ENCODE assay signal across 11 cellular contexts in the genomic region with DNA sequence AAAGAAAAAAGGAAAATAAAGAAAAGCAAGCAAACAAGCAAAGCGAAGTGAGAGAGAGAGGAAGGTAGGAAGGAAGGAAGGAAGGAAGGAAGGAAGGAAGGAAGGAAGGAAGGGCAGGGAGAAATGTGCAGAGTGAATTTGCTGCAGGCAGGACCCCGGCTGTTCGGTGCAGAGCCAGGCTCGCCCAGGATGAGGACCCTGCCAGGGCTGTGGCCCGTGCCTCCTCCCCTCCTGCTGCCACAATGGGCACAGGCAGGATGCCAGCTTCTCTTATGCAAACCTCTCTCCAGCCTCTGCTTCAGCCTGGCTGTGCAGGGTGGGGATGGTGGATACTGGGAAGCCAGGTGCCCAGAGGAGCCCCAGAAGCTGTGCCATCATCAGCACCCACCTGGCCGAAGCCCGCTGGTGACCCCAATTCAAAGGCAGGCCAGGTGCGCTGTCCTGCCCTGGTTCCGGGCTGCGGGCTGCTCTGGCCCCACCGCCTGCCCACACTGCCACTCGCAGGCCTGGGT. TPM values are rescaled to one million over a fixed set of nuclear protein-coding genes. Genes with fewer than 3 reads are reported as not detected.
DNase-seq lines count a peak whose midpoint lies in the region; ATAC-seq and TF ChIP-seq lines count a peak whose summit lies in the region.
"Had no signal": no experiment of that assay in that cellular context is flagged by ENCODE, and none has a peak within 500 bp of the region (broad histone marks: within the 10 kb centered on the region; RNA-seq: fewer than 3 reads in every experiment).

No MANE protein-coding gene starts in this region.

- H3K9me3 ChIP-seq in Panc1 (ENCODE audit: control insufficient read depth, insufficient read depth, low read depth, low read length) = no peaks in the 10 kb centered on the region
- H3K9me3 ChIP-seq in stomach = no peaks in the 10 kb centered on the region
- no peaks in the 10 kb centered on the region for H3K9me3 ChIP-seq in Karpas-422 (ENCODE audit: low read length)

- no TSS peak for BruUV-seq in Panc1 (replicated peaks; lab: Mats Ljungman, UMichigan)

- H3K27me3 ChIP-seq in Panc1 (ENCODE audit: control insufficient read depth, insufficient read depth, low read length) (no peaks in the 10 kb centered on the region), stomach (peaks cover 0 to 3% (median 0%) of the 10 kb centered on the region in 3 donors), Karpas-422 (ENCODE audit: low read length) (no peaks in the 10 kb centered on the region)

- H3K36me3 ChIP-seq in Panc1 (ENCODE audit: control insufficient read depth, insufficient read depth, low read length) = no peaks in the 10 kb centered on the region
- H3K36me3 ChIP-seq in stomach = peaks cover 0 to 7% (median 2%) of the 10 kb centered on the region in 4 donors
- no peaks in the 10 kb centered on the region for H3K36me3 ChIP-seq in Karpas-422 (ENCODE audit: insufficient read depth, low read length)

- TF ChIP-seq CTCF in Panc1 (IDR thresholded peaks at IDR 0.05) (no peak), stomach (IDR thresholded peaks at IDR 0.05) (no peak), lower leg skin (IDR thresholded peaks at IDR 0.05) (no peak)

- H3K9me2 ChIP-seq in Karpas-422 (replicated peaks; ENCODE audit: insufficient read depth, low read length) = no peaks in the 10 kb centered on the region

- H3K27ac ChIP-seq in Panc1 (ENCODE audit: low read length) (no peak overlapping the region), stomach (peak overlapping the region in 4 of 5 donors; percentile 15 to 90 (median 83)), Karpas-422 (ENCODE audit: low read length) (no peak overlapping the region)

- no peak overlapping the region for H3K4me2 ChIP-seq in Karpas-422 (ENCODE audit: low read depth, low read length, poor library complexity, severe bottlenecking)

- no peak overlapping the region for H2AFZ ChIP-seq in Karpas-422 (ENCODE audit: low read length)

- H3K4me1 ChIP-seq in Panc1 (ENCODE audit: control insufficient read depth, insufficient read depth, low read length) = peaks cover 6% of the 10 kb centered on the region; the same call in 1 of the 2 replicates
- H3K4me1 ChIP-seq in stomach = peaks cover 16 to 91% (median 57%) of the 10 kb centered on the region in 4 donors
- H3K4me1 ChIP-seq in Karpas-422 (ENCODE audit: low read length) = 0 out of 2 replicates have a peak, but pooled peaks cover 2% of the 10 kb centered on the region

- DNase-seq in DMS53 (lab: John Stamatoyannopoulos, UW) = peak; percentile 26
- no peak for DNase-seq in DMS53 treated with DMSO at 0.1 percent for 48 hours (lab: John Stamatoyannopoulos, UW; ENCODE audit: unreplicated experiment)
- no peak for DNase-seq in Panc1 (ENCODE audit: low read depth, low spot score)
- DNase-seq in left ventricle myocardium superior = peak; percentile 65
- DNase-seq in stomach = no peak
- no peak for DNase-seq in lower leg skin (ENCODE audit: low spot score in 2 of 2)
- no peak for DNase-seq in Karpas-422
- DNase-seq: 8988T, NCI-H187 treated with DMSO at 0.1 percent for 48 hours had no signal

- POLR2A ChIA-PET in Panc1 (lab: Charles Lee) = no interaction called here

- no peak overlapping the region for H3K9ac ChIP-seq in Karpas-422 (ENCODE audit: low read length)

- TF ChIP-seq EP300 in stomach (IDR thresholded peaks at IDR 0.05) = no peak

- TF ChIP-seq POLR2A in stomach (IDR thresholded peaks at IDR 0.05) (no peak), lower leg skin (IDR thresholded peaks at IDR 0.05) (no peak)

- no peaks in the 10 kb centered on the region for H3K79me2 ChIP-seq in Karpas-422 (ENCODE audit: low read length)

- WGBS in stomach, 5 donors = 57 to 72% (median 68%) methylated on average over 10 to 12 of the region's 12 CpGs
- WGBS in lower leg skin, 2 donors = 54 to 59% methylated on average over 7 to 10 of the region's 12 CpGs

- H3K4me3 ChIP-seq in Panc1 (ENCODE audit: low read depth in 2 of 2, low read length in 2 of 2) (no peak overlapping the region), stomach (peak overlapping the region in 2 of 4 donors; percentile 9 to 16), lower leg skin (ENCODE audit: low read depth, poor library complexity, severe bottlenecking) (no peak overlapping the region), Karpas-422 (ENCODE audit: low read length) (no peak overlapping the region)

- intact Hi-C loops in Panc1 (cut with micrococcal nuclease; ENCODE audit: unreplicated experiment) (loop anchor here (1.0 kb wide), 1 partner anchor 58 kb away; no protein-coding TSS in a partner anchor), left ventricle myocardium superior (cut with micrococcal nuclease) (no loop called here), stomach (cut with DNase I; ENCODE audit: low total_unique reads) (no loop called here), lower leg skin (cut with DNase I; ENCODE audit: low total_unique reads) (no loop called here)

- peak; percentile 14; the same call in 1 of the 2 replicates for ATAC-seq in Panc1
- ATAC-seq in left ventricle myocardium superior = peak; percentile 18
- ATAC-seq in HG03097 (IDR thresholded peaks at IDR 0.05; ENCODE audit: low FRiP score, unreplicated experiment) = no peak

- in situ Hi-C loops in Panc1 (cut with HindIII; ENCODE audit: low pct_unique_long_range_greater_than_20kb, low sequenced_read_pairs) = no loop called here

- CTCF ChIA-PET in Panc1 (lab: Charles Lee) = interaction anchor here (2.2 kb wide), 1 partner anchor 57 kb away, joined by 42 read pairs; no protein-coding TSS in a partner anchor

- H4K20me1 ChIP-seq in Karpas-422 (ENCODE audit: insufficient read depth, low read depth, low read length) = no peaks in the 10 kb centered on the region

RNA-seq across cellular contexts. Expression of gene GPR17, which starts 3.2 kb away (rescaled TPM):
- total RNA-seq in Panc1 (2021; ENCODE audit: unreplicated experiment) = not detected
- polyA plus RNA-seq in Panc1 (2012; ENCODE audit: insufficient read length) = not detected
- total RNA-seq in left ventricle myocardium superior = 0.25 TPM
- not detected for total RNA-seq in stomach
- under 1 TPM; 0.19 to 0.61 (median 0.25) TPM for polyA plus RNA-seq in stomach
- total RNA-seq in lower leg skin = under 1 TPM in 1 of 4 donors, not detected in 3; 0.88 TPM
- not detected in 2 replicates for total RNA-seq in Karpas-422 (2014; rRNA removed; shearing (Covaris generic); ENCODE audit: low replicate concordance)
- total RNA-seq: renal cortical epithelial cell had no signal

RNA-seq across cellular contexts. Expression of gene LIMS2, which starts 26.2 kb away (rescaled TPM):
- 8.9 TPM for total RNA-seq in Panc1 (2021; ENCODE audit: unreplicated experiment)
- polyA plus RNA-seq in Panc1 (2012; ENCODE audit: insufficient read length) = 7.1 TPM
- total RNA-seq in left ventricle myocardium superior = 274 TPM
- total RNA-seq in stomach = 10 to 100 TPM; 30.3 to 90.4 (median 52.5) TPM
- polyA plus RNA-seq in stomach = 10 to 100 TPM; 33.0 to 94.1 (median 66.6) TPM
- 10 to 100 TPM in 2 of 4 donors, 1 to 10 TPM in 2; 7.5 to 19.4 (median 11.4) TPM for total RNA-seq in lower leg skin
- 0.32 and 0.56 TPM in 2 replicates for total RNA-seq in Karpas-422 (2014; rRNA removed; shearing (Covaris generic); ENCODE audit: low replicate concordance)

RNA-seq across cellular contexts. Expression of gene SFT2D3, which starts 52.1 kb away (rescaled TPM):
- total RNA-seq in Panc1 (2021; ENCODE audit: unreplicated experiment) = 5.6 TPM
- polyA plus RNA-seq in Panc1 (2012; ENCODE audit: insufficient read length) = not detected
- 3.1 TPM for total RNA-seq in left ventricle myocardium superior
- total RNA-seq in stomach = 10 to 100 TPM in 1 of 5 donors, 1 to 10 TPM in 4; 2.3 to 35.6 (median 7.2) TPM
- 1 to 10 TPM; 2.1 to 6.5 (median 3.1) TPM for polyA plus RNA-seq in stomach
- total RNA-seq in lower leg skin = 10 to 100 TPM in 3 of 4 donors, 1 to 10 TPM in 1; 9.7 to 16.3 (median 13.7) TPM
- total RNA-seq in Karpas-422 (2014; rRNA removed; shearing (Covaris generic); ENCODE audit: low replicate concordance) = 3.2 and 4.0 TPM in 2 replicates

Comparison
In these comparisons a context has a peak if more than half of its experiments do, and no peak if none do; other contexts are left out.
1. DNase-seq: peak in DMS53 (single experiment) and left ventricle myocardium superior (single experiment); none in DMS53 treated with DMSO at 0.1 percent for 48 hours (single experiment), Panc1 (single experiment), stomach (single experiment), lower leg skin (0 of 2) and Karpas-422 (single experiment).
2. H3K27ac ChIP-seq: peak in stomach (4 of 5); none in Panc1 (single experiment) and Karpas-422 (single experiment).